In genomic region chr1:209491031-209491430, GRCh38 we compare ENCODE assay signal across 22 cellular contexts.
"Had no signal": no experiment of that assay in that cellular context is flagged by ENCODE, and none has a peak within 500 bp of the region (broad histone marks: within the 10 kb centered on the region; RNA-seq: fewer than 3 reads in every experiment).

No MANE protein-coding gene starts in this region.

- H3K9me3 ChIP-seq: gastrocnemius medialis had no signal

- H3K4me3 ChIP-seq: coronary artery, dorsolateral prefrontal cortex, esophagus squamous epithelium, gastrocnemius medialis, heart right ventricle, left lung, lower lobe of right lung had no signal

- H3K4me1 ChIP-seq: gastrocnemius medialis, heart right ventricle, left lung, lower lobe of right lung had no signal

- H3K27me3 ChIP-seq: dorsolateral prefrontal cortex, esophagus squamous epithelium, gastrocnemius medialis, heart right ventricle, left lung had no signal

- H3K36me3 ChIP-seq: esophagus squamous epithelium, gastrocnemius medialis, heart right ventricle, left lung, lower lobe of right lung had no signal

- ATAC-seq: esophagus mucosa, gastrocnemius medialis, heart right ventricle, left cardiac atrium, left lung, left ventricle myocardium superior, lower lobe of right lung had no signal

- DNase-seq: dermis blood vessel endothelial cell; dorsolateral prefrontal cortex; effector CD4-positive, alpha-beta T cell; effector memory CD4-positive, alpha-beta T cell; erythroblast; esophagus squamous epithelium; foreskin fibroblast; foreskin melanocyte; gastrocnemius medialis; glutamatergic neuron; head of caudate nucleus; heart right ventricle; hippocampal formation; left cardiac atrium; left lung; left ventricle myocardium superior; lower lobe of right lung; mesenchymal stem cell; midbrain had no signal

- H3K27ac ChIP-seq: coronary artery, dorsolateral prefrontal cortex, epithelial cell of prostate, esophagus squamous epithelium, gastrocnemius medialis, heart right ventricle, left lung, lower lobe of right lung had no signal
